In the genomic region with DNA sequence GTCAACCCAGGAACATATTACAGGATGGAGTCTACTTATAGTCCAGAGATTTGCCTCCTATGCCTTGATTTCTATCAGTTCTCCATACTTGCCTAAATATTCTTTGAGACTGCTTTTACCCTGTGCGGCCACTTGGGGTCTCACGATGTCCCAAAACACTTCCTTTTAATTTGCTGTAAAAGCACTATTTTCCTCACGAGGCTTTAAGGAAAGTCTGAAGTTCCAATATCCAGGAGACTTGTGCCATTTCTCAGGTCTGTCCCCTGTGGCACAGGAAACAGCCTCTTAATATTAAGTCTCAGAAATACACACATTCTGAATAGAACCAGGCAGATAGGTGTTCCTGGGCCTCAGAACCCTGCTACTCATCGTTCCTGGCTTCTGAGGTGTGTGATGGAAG, we compare ENCODE assay signal across 8 cellular contexts.
DNase-seq lines count a peak whose midpoint lies in the region; ATAC-seq and TF ChIP-seq lines count a peak whose summit lies in the region.

No MANE protein-coding gene starts in this region.

- dilution Hi-C loops in mammary epithelial cell (cut with HindIII; ENCODE audit: low sequenced_read_pairs): no loop called here

- no peak overlapping the region for H2AFZ ChIP-seq in mammary epithelial cell (ENCODE audit: low read depth, low read length)

- H3K36me3 ChIP-seq in mammary epithelial cell (ENCODE audit: insufficient read depth, low read length) (no peaks in the 10 kb centered on the region), right lobe of liver (no peaks in the 10 kb centered on the region), MG63 (no peaks in the 10 kb centered on the region)

- H3K27me3 Mint-ChIP-seq in activated CD4-positive, alpha-beta T cell treated with anti-CD3 and anti-CD28 coated beads for 36 hours: no peaks in the 10 kb centered on the region

- 27% methylated on average over 4 of the region's 4 CpGs for WGBS in mammary epithelial cell (ENCODE audit: low coverage, missing lambda C conversion rate)
- WGBS in right lobe of liver (ENCODE audit: insufficient coverage, low coverage, low lambda C conversion rate, missing lambda C conversion rate): 5% methylated on average over 4 of the region's 4 CpGs

- POLR2A ChIA-PET in activated CD4-positive, alpha-beta T cell treated with anti-CD3 and anti-CD28 coated beads for 36 hours (lab: Charles Lee): no interaction called here

- CTCF ChIA-PET in activated CD4-positive, alpha-beta T cell treated with anti-CD3 and anti-CD28 coated beads for 36 hours (lab: Charles Lee): interaction anchor here (0.6 to 5.1 kb wide), 28 partner anchors 9 to 989 kb away, joined by 3 to 75 read pairs (median 3); no protein-coding TSS in a partner anchor
- CTCF ChIA-PET in mammary epithelial cell (lab: Charles Lee; ENCODE audit: low non-redundant PET): interaction anchor here (0.5 to 1.6 kb wide), 6 partner anchors 100 to 305 kb away, joined by 3 to 7 read pairs (median 5); no protein-coding TSS in a partner anchor

- no peak overlapping the region for H3K4me3 Mint-ChIP-seq in activated CD4-positive, alpha-beta T cell treated with anti-CD3 and anti-CD28 coated beads for 36 hours

- DNase-seq in activated CD4-positive, alpha-beta T cell treated with anti-CD3 and anti-CD28 coated beads for 36 hours: peak; percentile 44
- DNase-seq in activated CD4-positive, alpha-beta T cell treated with anti-CD3 and anti-CD28 coated beads for 1 hour: no peak
- DNase-seq in NCI-H446 treated with DMSO at 0.1 percent for 48 hours (lab: John Stamatoyannopoulos, UW) (peak; percentile 11), mammary epithelial cell (peak; percentile 7), right lobe of liver (no peak), MG63 (no peak), NCI-H1436 treated with DMSO at 0.1 percent for 48 hours (lab: John Stamatoyannopoulos, UW) (no peak)

- H3K27me3 ChIP-seq in mammary epithelial cell (ENCODE audit: insufficient read depth, low read length) (no peaks in the 10 kb centered on the region), right lobe of liver (peaks cover 0 to 6% of the 10 kb centered on the region in 2 donors), MG63 (no peaks in the 10 kb centered on the region)

- peaks cover 4% of the 10 kb centered on the region for H3K36me3 Mint-ChIP-seq in activated CD4-positive, alpha-beta T cell treated with anti-CD3 and anti-CD28 coated beads for 36 hours (ENCODE audit: low read depth)

- peak; percentile 63 for ATAC-seq in activated CD4-positive, alpha-beta T cell treated with anti-CD3 and anti-CD28 coated beads for 36 hours
- ATAC-seq in GM21825 (IDR thresholded peaks at IDR 0.05; ENCODE audit: unreplicated experiment) (peak; percentile 62), right lobe of liver (peak; percentile 66 to 82 (median 78))

- no peaks in the 10 kb centered on the region for H4K20me1 ChIP-seq in mammary epithelial cell (ENCODE audit: insufficient read depth, low read length)

- peaks cover 28% of the 10 kb centered on the region for H3K4me1 ChIP-seq in mammary epithelial cell (ENCODE audit: insufficient read depth, low read length)
- H3K4me1 ChIP-seq in right lobe of liver: no peaks in the 10 kb centered on the region

- H3K4me3 ChIP-seq in mammary epithelial cell (replicated peaks in 1 of 3; ENCODE audit: insufficient read depth in 1 of 3, low read depth in 2 of 3, low read length in 3 of 3) (no peak overlapping the region), right lobe of liver (no peak overlapping the region), MG63 (no peak overlapping the region)

- no peak for TF ChIP-seq POLR2A in right lobe of liver (IDR thresholded peaks at IDR 0.05)

- H3K9me3 ChIP-seq in mammary epithelial cell (replicated peaks; ENCODE audit: insufficient read depth, low read length) (no peaks in the 10 kb centered on the region), right lobe of liver (no peaks in the 10 kb centered on the region), MG63 (no peaks in the 10 kb centered on the region)

- intact Hi-C loops in activated CD4-positive, alpha-beta T cell treated with anti-CD3 and anti-CD28 coated beads for 36 hours (cut with DNase I, micrococcal nuclease): loop anchor here in 1 of 2 experiments (5.0 kb wide), 1 partner anchor 224 kb away; no protein-coding TSS in a partner anchor
- intact Hi-C loops in mammary epithelial cell (cut with micrococcal nuclease): loop anchor here (1.0 kb wide), 2 partner anchors 97 to 144 kb away; no protein-coding TSS in a partner anchor
- intact Hi-C loops in right lobe of liver (cut with DNase I): no loop called here

- in situ Hi-C loops in mammary epithelial cell (cut with MboI; ENCODE audit: low sequenced_read_pairs in 2 of 2): loop anchor here (5.0 to 25.0 kb wide), 3 partner anchors 229 to 434 kb away; no protein-coding TSS in a partner anchor

- TF ChIP-seq CTCF in mammary epithelial cell (conservative IDR thresholded peaks at IDR 0.05 in 1 of 2, IDR thresholded peaks at IDR 0.05 in 1 of 2; ENCODE audit: extremely low read depth in 1 of 2, insufficient read depth in 1 of 2, low read depth in 1 of 2, low read length in 2 of 2): peak; percentile 59 to 61
- peak; percentile 50 to 60 (median 54) for TF ChIP-seq CTCF in right lobe of liver (IDR thresholded peaks at IDR 0.05)

- H3K9me3 Mint-ChIP-seq in activated CD4-positive, alpha-beta T cell treated with anti-CD3 and anti-CD28 coated beads for 36 hours (ENCODE audit: low read depth): no peaks in the 10 kb centered on the region

- H3K4me2 ChIP-seq in mammary epithelial cell (ENCODE audit: insufficient read depth, low read depth, low read length): no peak overlapping the region

- H3K27ac Mint-ChIP-seq in activated CD4-positive, alpha-beta T cell treated with anti-CD3 and anti-CD28 coated beads for 36 hours: no peak overlapping the region

- H3K27ac ChIP-seq in mammary epithelial cell (ENCODE audit: insufficient read depth, low read depth, low read length): no peak overlapping the region
- no peak overlapping the region for H3K27ac ChIP-seq in right lobe of liver

- BruUV-seq in mammary epithelial cell (replicated peaks; lab: Mats Ljungman, UMichigan): no TSS peak

- no peaks in the 10 kb centered on the region for H3K79me2 ChIP-seq in mammary epithelial cell (ENCODE audit: insufficient read depth, low read length)

- H3K4me1 Mint-ChIP-seq in activated CD4-positive, alpha-beta T cell treated with anti-CD3 and anti-CD28 coated beads for 36 hours: peaks cover 7% of the 10 kb centered on the region

- H3K9ac ChIP-seq in mammary epithelial cell (ENCODE audit: insufficient read depth, low read length): no peak overlapping the region

Comparison
In these comparisons a context has a peak if more than half of its experiments do, and no peak if none do; other contexts are left out.
1. DNase-seq: peak in activated CD4-positive, alpha-beta T cell treated with anti-CD3 and anti-CD28 coated beads for 36 hours (single experiment), NCI-H446 treated with DMSO at 0.1 percent for 48 hours (single experiment) and mammary epithelial cell (single experiment); none in activated CD4-positive, alpha-beta T cell treated with anti-CD3 and anti-CD28 coated beads for 1 hour (single experiment), right lobe of liver (0 of 3), MG63 (single experiment) and NCI-H1436 treated with DMSO at 0.1 percent for 48 hours (single experiment).
2. Peak in every context shown above with its lines, with median percentiles within 50 percentile points of each other: ATAC-seq.